In the genomic region with DNA sequence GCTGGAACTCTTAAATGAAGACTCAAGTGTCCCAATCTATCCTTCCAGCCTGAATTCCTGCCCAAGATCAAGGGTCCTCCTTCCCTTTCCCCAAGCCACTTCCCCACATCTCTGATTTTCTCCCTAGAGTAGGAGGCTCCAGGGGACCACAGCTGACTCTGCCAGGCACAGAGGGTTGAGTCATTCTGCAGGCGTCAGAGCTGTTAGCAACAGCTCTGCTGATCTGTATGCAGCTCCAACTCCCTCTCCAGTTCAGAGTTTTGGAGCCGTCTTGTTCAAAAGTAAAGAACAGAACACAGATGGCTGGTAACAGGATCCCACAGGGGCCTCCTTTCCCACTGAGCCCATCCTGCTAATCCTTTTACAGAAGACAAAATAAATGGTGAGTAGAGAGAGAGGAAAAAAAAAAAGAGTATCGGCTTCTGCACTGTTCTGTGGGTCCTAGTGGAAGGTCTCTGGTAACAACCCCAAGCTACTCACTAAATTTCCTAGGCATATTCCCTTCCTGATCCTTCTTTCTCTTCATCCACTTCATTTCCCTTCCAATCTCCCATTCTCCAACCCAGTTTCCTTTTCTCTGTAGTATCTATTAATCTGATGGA, we compare ENCODE assay signal across 10 cellular contexts. TPM values are rescaled to one million over a fixed set of nuclear protein-coding genes. Genes with fewer than 3 reads are reported as not detected.
DNase-seq lines count a peak whose midpoint lies in the region; ATAC-seq and TF ChIP-seq lines count a peak whose summit lies in the region.
"Had no signal": no experiment of that assay in that cellular context is flagged by ENCODE, and none has a peak within 500 bp of the region (broad histone marks: within the 10 kb centered on the region; RNA-seq: fewer than 3 reads in every experiment).

No MANE protein-coding gene starts in this region.

- peak overlapping the region; percentile 19 for H3K4me3 Mint-ChIP-seq in nephron progenitor cell
- no peak overlapping the region for H3K4me3 Mint-ChIP-seq in activated CD4-positive, alpha-beta T cell treated with anti-CD3 and anti-CD28 coated beads, Interleukin-2, amount 10 ng/mL, durations not matched to agents 7 days and 5 days

- H3K9me3 Mint-ChIP-seq in nephron progenitor cell = no peaks in the 10 kb centered on the region
- H3K9me3 Mint-ChIP-seq in activated CD4-positive, alpha-beta T cell treated with anti-CD3 and anti-CD28 coated beads, Interleukin-2, amount 10 ng/mL, durations not matched to agents 7 days and 5 days = no peaks in the 10 kb centered on the region

- DNase-seq in D341Med (ENCODE audit: low spot score) = peak; percentile 64
- DNase-seq in RKO (ENCODE audit: low spot score) = peak; percentile 77
- DNase-seq in fibroblast of gingiva (ENCODE audit: low read depth) = peak; percentile 83
- peak; percentile 8 for DNase-seq in nephron progenitor cell
- DNase-seq in COR-L47 (lab: John Stamatoyannopoulos, UW) = no peak
- no peak for DNase-seq in activated CD4-positive, alpha-beta T cell treated with anti-CD3 and anti-CD28 coated beads, Interleukin-2, amount 10 ng/mL, durations not matched to agents 7 days and 5 days
- no peak for DNase-seq in HuH-7.5 (ENCODE audit: low spot score)
- DNase-seq: cortex of kidney, SIG-M5 had no signal

- ATAC-seq in GM18873 (IDR thresholded peaks at IDR 0.05; ENCODE audit: low FRiP score, unreplicated experiment) = no peak

- POLR2A ChIA-PET in activated CD4-positive, alpha-beta T cell treated with anti-CD3 and anti-CD28 coated beads, Interleukin-2, amount 10 ng/mL, durations not matched to agents 7 days and 5 days (lab: Charles Lee) = interaction anchor here (0.6 to 0.8 kb wide), 3 partner anchors 14 to 360 kb away, joined by 3 to 4 read pairs (median 3); no protein-coding TSS in a partner anchor

- CTCF ChIA-PET in activated CD4-positive, alpha-beta T cell treated with anti-CD3 and anti-CD28 coated beads, Interleukin-2, amount 10 ng/mL, durations not matched to agents 7 days and 5 days (lab: Charles Lee) = interaction anchor here (0.6 kb wide), 1 partner anchor 33 kb away, joined by 5 read pairs; no protein-coding TSS in a partner anchor

- H3K36me3 Mint-ChIP-seq in nephron progenitor cell (ENCODE audit: low read depth) = no peaks in the 10 kb centered on the region
- no peaks in the 10 kb centered on the region for H3K36me3 Mint-ChIP-seq in activated CD4-positive, alpha-beta T cell treated with anti-CD3 and anti-CD28 coated beads, Interleukin-2, amount 10 ng/mL, durations not matched to agents 7 days and 5 days (ENCODE audit: low read depth)

- H3K4me1 Mint-ChIP-seq in nephron progenitor cell = peaks cover 42% of the 10 kb centered on the region
- H3K4me1 Mint-ChIP-seq in activated CD4-positive, alpha-beta T cell treated with anti-CD3 and anti-CD28 coated beads, Interleukin-2, amount 10 ng/mL, durations not matched to agents 7 days and 5 days = no peaks in the 10 kb centered on the region

- H3K27me3 Mint-ChIP-seq in nephron progenitor cell (ENCODE audit: low read depth, poor library complexity) = peaks cover 6% of the 10 kb centered on the region
- no peaks in the 10 kb centered on the region for H3K27me3 Mint-ChIP-seq in activated CD4-positive, alpha-beta T cell treated with anti-CD3 and anti-CD28 coated beads, Interleukin-2, amount 10 ng/mL, durations not matched to agents 7 days and 5 days

- no peak for TF ChIP-seq CTCF in nephron progenitor cell (IDR thresholded peaks at IDR 0.05)

- H3K27ac Mint-ChIP-seq in nephron progenitor cell = peak overlapping the region; percentile 6
- H3K27ac Mint-ChIP-seq in activated CD4-positive, alpha-beta T cell treated with anti-CD3 and anti-CD28 coated beads, Interleukin-2, amount 10 ng/mL, durations not matched to agents 7 days and 5 days = no peak overlapping the region

RNA-seq across cellular contexts. Expression of a gene that starts 13.4 kb away (rescaled TPM):
- 10 to 100 TPM; 46.5 to 47.7 TPM for total RNA-seq in activated CD4-positive, alpha-beta T cell treated with anti-CD3 and anti-CD28 coated beads, Interleukin-2, amount 10 ng/mL, durations not matched to agents 7 days and 5 days

Comparison
In these comparisons a context has a peak if more than half of its experiments do, and no peak if none do; other contexts are left out.
1. DNase-seq: peak in D341Med (single experiment), RKO (single experiment), fibroblast of gingiva (single experiment) and nephron progenitor cell (single experiment); none in COR-L47 (single experiment), activated CD4-positive, alpha-beta T cell treated with anti-CD3 and anti-CD28 coated beads, Interleukin-2, amount 10 ng/mL, durations not matched to agents 7 days and 5 days (single experiment) and HuH-7.5 (single experiment).